In the genomic region with DNA sequence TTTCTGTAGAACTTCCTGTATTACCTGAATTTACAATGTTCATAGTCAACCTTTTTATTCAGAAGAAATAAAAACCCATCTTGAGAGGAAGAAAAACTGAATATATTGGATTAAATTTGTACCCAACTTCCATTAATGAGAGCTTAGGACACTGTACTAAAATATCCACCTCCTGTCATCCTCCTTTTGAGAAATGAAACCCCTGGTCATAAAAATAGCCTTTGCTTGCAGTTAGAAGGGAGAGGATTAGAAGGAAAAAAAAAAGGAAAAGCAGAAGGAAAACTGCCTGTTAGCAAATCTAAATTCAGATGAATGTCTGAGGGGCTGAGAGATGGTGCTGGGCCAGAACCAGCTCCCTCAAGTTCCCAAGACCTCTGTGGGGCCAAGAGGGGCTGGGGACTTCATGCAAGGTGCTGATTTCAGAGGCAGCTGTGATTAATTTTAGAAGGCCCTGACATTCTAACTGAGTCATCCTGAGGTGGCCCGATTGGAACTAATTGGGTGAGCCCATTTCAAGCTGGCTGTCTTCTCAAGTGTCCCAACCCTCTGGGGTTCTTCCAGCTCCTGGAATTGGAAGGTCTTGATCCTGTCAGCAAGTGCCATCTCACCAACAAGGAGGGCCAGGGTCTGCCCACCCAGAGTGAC, we compare ENCODE assay signal across 15 cellular contexts. TPM values are rescaled to one million over a fixed set of nuclear protein-coding genes. Genes with fewer than 3 reads are reported as not detected.
A peak's percentile ranks its signal among the peaks of the same experiment; 100 is the strongest.
DNase-seq lines count a peak whose midpoint lies in the region; ATAC-seq and TF ChIP-seq lines count a peak whose summit lies in the region.
"Had no signal": no experiment of that assay in that cellular context is flagged by ENCODE, and none has a peak within 500 bp of the region (broad histone marks: within the 10 kb centered on the region; RNA-seq: fewer than 3 reads in every experiment).

No MANE protein-coding gene starts in this region.

- H3K4me3 Mint-ChIP-seq in osteocyte (ENCODE audit: unreplicated experiment): no peak overlapping the region

- no peaks in the 10 kb centered on the region for H3K27me3 ChIP-seq in BLaER1 treated with 17β-estradiol and CSF1 and Interleukin-3, amounts not matched to agents 10 nM and 100 nM

- H3K27ac ChIP-seq in BLaER1 treated with 17β-estradiol and CSF1 and Interleukin-3, amounts not matched to agents 10 nM and 100 nM: peak overlapping the region in 2 of 11 experiments; percentile 12 to 46; a peak in 2 of 22 replicates
- H3K27ac ChIP-seq: thoracic aorta had no signal

- no peak for TF ChIP-seq CTCF in osteocyte (IDR thresholded peaks at IDR 0.05)

- peak; percentile 16 for DNase-seq in RKO (ENCODE audit: low spot score)
- peak; percentile 57 for DNase-seq in osteocyte (ENCODE audit: extremely low spot score, unreplicated experiment)
- DNase-seq in stimulated activated CD4-positive, alpha-beta T cell treated with anti-CD3 and anti-CD28 coated beads, Interleukin-1b, Interleukin-23, amount 100 ng/mL, for 48 hours: no peak
- DNase-seq in stimulated activated CD4-positive, alpha-beta T cell treated with anti-CD3 and anti-CD28 coated beads, Interleukin-15, amount 100 ng/mL, for 24 hours: no peak
- DNase-seq in central memory CD4-positive, alpha-beta T cell: no peak
- DNase-seq: activated CD8-positive, alpha-beta memory T cell treated with anti-CD3 and anti-CD28 coated beads, Interleukin-2, amount 50 U/mL, for 4 hours; anterior cingulate cortex; C1 segment of cervical spinal cord; foreskin melanocyte; T1000 had no signal

- peak overlapping the region in 10 of 11 experiments; percentile 2 to 84 (median 49); a peak in 17 of 22 replicates for H3K4me2 ChIP-seq in BLaER1 treated with 17β-estradiol and CSF1 and Interleukin-3, amounts not matched to agents 10 nM and 100 nM

- no peaks in the 10 kb centered on the region for H3K9me3 Mint-ChIP-seq in osteocyte (ENCODE audit: unreplicated experiment)

- peak overlapping the region; percentile 92 for H3K27ac Mint-ChIP-seq in osteocyte (ENCODE audit: unreplicated experiment)
- H3K27ac Mint-ChIP-seq: progenitor cell of endocrine pancreas had no signal

- H3K4me1 Mint-ChIP-seq in osteocyte (ENCODE audit: unreplicated experiment): peaks cover 61% of the 10 kb centered on the region

- H3K36me3 Mint-ChIP-seq in osteocyte (ENCODE audit: unreplicated experiment): peaks cover 2% of the 10 kb centered on the region

- H3K9ac ChIP-seq in BLaER1 treated with 17β-estradiol and CSF1 and Interleukin-3, amounts not matched to agents 10 nM and 100 nM: peak overlapping the region in 3 of 11 experiments; percentile 2 to 16 (median 5); a peak in 1 of 22 replicates

- H3K4me3 ChIP-seq in BLaER1 treated with 17β-estradiol and CSF1 and Interleukin-3, amounts not matched to agents 10 nM and 100 nM: 0 out of 20 replicates have a peak overlapping the region, but pooled peaks of 1 of the 10 experiments have one; percentile 20
- H3K4me3 ChIP-seq: thoracic aorta had no signal

- H4K20me1 ChIP-seq in BLaER1 treated with 17β-estradiol and CSF1 and Interleukin-3, amounts not matched to agents 10 nM and 100 nM: no peaks in the 10 kb centered on the region

- peak; percentile 33 for ATAC-seq in esophagus mucosa
- ATAC-seq in GM21723 (IDR thresholded peaks at IDR 0.05; ENCODE audit: unreplicated experiment): no peak

- no peaks in the 10 kb centered on the region for H3K27me3 Mint-ChIP-seq in osteocyte (ENCODE audit: unreplicated experiment)

- H3K9me3 ChIP-seq in BLaER1 treated with 17β-estradiol and CSF1 and Interleukin-3, amounts not matched to agents 10 nM and 100 nM (replicated peaks in 1 of 11): peaks cover 0 to 6% (median 0%) of the 10 kb centered on the region in 11 experiments; a peak in 3 of 22 replicates
- H3K9me3 ChIP-seq: thoracic aorta had no signal

- H3K36me3 ChIP-seq in BLaER1 treated with 17β-estradiol and CSF1 and Interleukin-3, amounts not matched to agents 10 nM and 100 nM: no peaks in the 10 kb centered on the region
- H3K36me3 ChIP-seq: thoracic aorta had no signal

- H3K4me1 ChIP-seq in BLaER1 treated with 17β-estradiol and CSF1 and Interleukin-3, amounts not matched to agents 10 nM and 100 nM: peaks cover 17 to 57% (median 30%) of the 10 kb centered on the region in 10 experiments

RNA-seq across cellular contexts. Expression of gene BIN1, which starts 38.4 kb away (rescaled TPM):
- total RNA-seq in esophagus mucosa: 4.5 TPM
- total RNA-seq in osteocyte: 101 TPM in 2 replicates

Comparison
In these comparisons a context has a peak if more than half of its experiments do, and no peak if none do; other contexts are left out.
1. DNase-seq: peak in RKO (single experiment) and osteocyte (single experiment); none in stimulated activated CD4-positive, alpha-beta T cell treated with anti-CD3 and anti-CD28 coated beads, Interleukin-1b, Interleukin-23, amount 100 ng/mL, for 48 hours (single experiment), stimulated activated CD4-positive, alpha-beta T cell treated with anti-CD3 and anti-CD28 coated beads, Interleukin-15, amount 100 ng/mL, for 24 hours (single experiment) and central memory CD4-positive, alpha-beta T cell (single experiment).
2. RNA of gene BIN1, which starts 38.4 kb away (total RNA-seq): 101 TPM in osteocyte; 4.5 TPM in esophagus mucosa (single experiment); every median in the first group is over 10 times any median in the second.